15 cellular contexts compared by ENCODE assay signal in genomic region chr20:49831770-49832631, GRCh38. TPM values are rescaled to one million over a fixed set of nuclear protein-coding genes. Genes with fewer than 3 reads are reported as not detected.
DNase-seq lines count a peak whose midpoint lies in the region; ATAC-seq and TF ChIP-seq lines count a peak whose summit lies in the region.
"Had no signal": no experiment of that assay in that cellular context is flagged by ENCODE, and none has a peak within 500 bp of the region (broad histone marks: within the 10 kb centered on the region; RNA-seq: fewer than 3 reads in every experiment).

No MANE protein-coding gene starts in this region.

- intact Hi-C loops in Right ventricle myocardium superior (cut with DNase I) (no loop called here), colonic mucosa (cut with DNase I) (no loop called here)

- no peak for TF ChIP-seq POLR2A in upper lobe of left lung (IDR thresholded peaks at IDR 0.05)

- no peaks in the 10 kb centered on the region for H3K27me3 ChIP-seq in right atrium auricular region
- no peaks in the 10 kb centered on the region for H3K27me3 ChIP-seq in upper lobe of left lung
- H3K27me3 ChIP-seq in colonic mucosa = no peaks in the 10 kb centered on the region

- H3K27ac Mint-ChIP-seq in mesothelial cell of epicardium = peak overlapping the region; percentile 87
- H3K27ac Mint-ChIP-seq: activated CD4-positive, alpha-beta T cell treated with anti-CD3 and anti-CD28 coated beads for 36 hours; type B pancreatic cell had no signal

- ATAC-seq in Right ventricle myocardium superior (ENCODE audit: poor library complexity) = peak; percentile 41
- peak in 1 of 2 donors; percentile 59 for ATAC-seq in upper lobe of left lung (ENCODE audit: low FRiP score in 2 of 2)
- no peak for ATAC-seq in HG02798 (IDR thresholded peaks at IDR 0.05; ENCODE audit: poor library complexity, unreplicated experiment)
- ATAC-seq: activated CD4-positive, alpha-beta T cell treated with anti-CD3 and anti-CD28 coated beads for 36 hours had no signal

- H3K27me3 Mint-ChIP-seq in mesothelial cell of epicardium (ENCODE audit: low read depth) = no peaks in the 10 kb centered on the region
- H3K27me3 Mint-ChIP-seq: activated CD4-positive, alpha-beta T cell treated with anti-CD3 and anti-CD28 coated beads for 36 hours; type B pancreatic cell had no signal

- H3K4me3 Mint-ChIP-seq in mesothelial cell of epicardium = no peak overlapping the region
- H3K4me3 Mint-ChIP-seq: activated CD4-positive, alpha-beta T cell treated with anti-CD3 and anti-CD28 coated beads for 36 hours; brain; type B pancreatic cell had no signal

- no peak overlapping the region for H3K27ac ChIP-seq in right atrium auricular region
- peak overlapping the region; percentile 21 for H3K27ac ChIP-seq in cingulate gyrus (ENCODE audit: low read depth, low read length)
- H3K27ac ChIP-seq in upper lobe of left lung = peak overlapping the region; percentile 50 to 73 (median 65)
- H3K27ac ChIP-seq in colonic mucosa = no peak overlapping the region

- no peak for TF ChIP-seq EP300 in upper lobe of left lung (IDR thresholded peaks at IDR 0.05)

- H3K36me3 Mint-ChIP-seq in mesothelial cell of epicardium = peaks cover 26% of the 10 kb centered on the region

- H3K4me1 ChIP-seq in right atrium auricular region (no peaks in the 10 kb centered on the region), upper lobe of left lung (peaks cover 0 to 21% (median 12%) of the 10 kb centered on the region in 4 donors), colonic mucosa (no peaks in the 10 kb centered on the region)

- peaks cover 12% of the 10 kb centered on the region for H3K4me1 Mint-ChIP-seq in mesothelial cell of epicardium
- H3K4me1 Mint-ChIP-seq: activated CD4-positive, alpha-beta T cell treated with anti-CD3 and anti-CD28 coated beads for 36 hours had no signal

- TF ChIP-seq CTCF in right atrium auricular region (IDR thresholded peaks at IDR 0.05) (no peak), mesothelial cell of epicardium (IDR thresholded peaks at IDR 0.05; ENCODE audit: unreplicated experiment) (no peak), upper lobe of left lung (IDR thresholded peaks at IDR 0.05) (no peak), colonic mucosa (IDR thresholded peaks at IDR 0.05) (no peak)

- DNase-seq in Right ventricle myocardium superior (no peak), right atrium auricular region (ENCODE audit: low spot score) (no peak), mesothelial cell of epicardium (ENCODE audit: low spot score in 2 of 2, unreplicated experiment in 2 of 2) (no peak), upper lobe of left lung (no peak), NCI-H146 treated with DMSO at 0.1 percent for 48 hours (lab: John Stamatoyannopoulos, UW; ENCODE audit: unreplicated experiment) (no peak), colonic mucosa (no peak)
- DNase-seq: activated CD4-positive, alpha-beta T cell treated with anti-CD3 and anti-CD28 coated beads for 36 hours; kidney glomerular epithelial cell; NCI-H1092 treated with DMSO at 0.1 percent for 48 hours; NCI-H345; OCI-M1 had no signal

- peaks cover 16% of the 10 kb centered on the region for H3K36me3 ChIP-seq in right atrium auricular region
- peaks cover 0 to 55% (median 17%) of the 10 kb centered on the region in 4 donors for H3K36me3 ChIP-seq in upper lobe of left lung
- no peaks in the 10 kb centered on the region for H3K36me3 ChIP-seq in colonic mucosa

- no peaks in the 10 kb centered on the region for H3K9me3 ChIP-seq in right atrium auricular region
- no peaks in the 10 kb centered on the region for H3K9me3 ChIP-seq in upper lobe of left lung
- H3K9me3 ChIP-seq in colonic mucosa = no peaks in the 10 kb centered on the region

- H3K4me3 ChIP-seq in right atrium auricular region (no peak overlapping the region), upper lobe of left lung (no peak overlapping the region), colonic mucosa (no peak overlapping the region)

- H3K9ac ChIP-seq in colonic mucosa (ENCODE audit: low read depth in 2 of 2, low read length in 2 of 2) = no peak overlapping the region

- WGBS in upper lobe of left lung, 2 donors = 83 to 85% methylated on average over 10 to 12 of the region's 12 CpGs

- peaks cover 4% of the 10 kb centered on the region for H3K9me3 Mint-ChIP-seq in mesothelial cell of epicardium
- H3K9me3 Mint-ChIP-seq: type B pancreatic cell had no signal

RNA-seq across cellular contexts. Expression of gene SLC9A8, which starts 19.4 kb away (rescaled TPM):
- 5.1 TPM for total RNA-seq in Right ventricle myocardium superior
- 1 to 10 TPM; 5.8 to 6.3 TPM for total RNA-seq in right atrium auricular region
- total RNA-seq in mesothelial cell of epicardium = 9.7 to 11.9 TPM (median 10.6 TPM) in 3 replicates
- total RNA-seq in upper lobe of left lung = 10 to 100 TPM; 13.2 to 19.6 (median 17.2) TPM
- total RNA-seq in colonic mucosa = 10 to 100 TPM in 1 of 2 donors, 1 to 10 TPM in 1; 6.0 to 11.1 TPM

Comparison
In these comparisons a context has a peak if more than half of its experiments do, and no peak if none do; other contexts are left out.
1. H3K27ac ChIP-seq: peak in cingulate gyrus (single experiment) and upper lobe of left lung (4 of 4); none in right atrium auricular region (0 of 2) and colonic mucosa (single experiment).